ENCODE assay signal across 29 cellular contexts in the genomic region with DNA sequence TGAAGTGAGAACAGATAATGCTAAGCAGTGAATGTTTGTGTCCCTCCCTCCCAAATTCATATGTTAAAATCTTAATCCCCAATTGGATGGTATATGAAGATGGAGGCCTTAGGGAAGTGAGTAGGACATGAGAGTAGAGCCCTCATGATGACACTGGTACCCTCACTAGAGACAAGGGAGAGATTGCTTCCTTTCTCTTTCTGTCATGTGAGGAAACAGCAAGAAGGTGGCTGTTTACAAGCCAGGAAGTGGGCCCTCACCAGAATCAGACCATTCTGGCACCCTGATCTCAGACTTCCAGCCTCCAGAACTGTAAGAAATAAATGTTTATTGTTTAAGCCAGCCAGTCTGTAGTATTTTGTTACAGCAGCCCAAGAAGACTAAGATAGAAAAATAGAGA.
A peak's percentile ranks its signal among the peaks of the same experiment; 100 is the strongest.
DNase-seq lines count a peak whose midpoint lies in the region; ATAC-seq, FAIRE-seq and TF ChIP-seq lines count a peak whose summit lies in the region.
"Had no signal": no experiment of that assay in that cellular context is flagged by ENCODE, and none has a peak within 500 bp of the region (broad histone marks: within the 10 kb centered on the region; RNA-seq: fewer than 3 reads in every experiment).

No MANE protein-coding gene starts in this region.

- no peak for DNase-seq in activated T-cell treated with anti-CD3 and anti-CD28 coated beads, Interleukin-2, amount 50 U/mL, for 72 hours
- no peak for DNase-seq in activated T-cell treated with anti-CD3 and anti-CD28 coated beads, Interleukin-2, amount 50 U/mL, for 1 hour
- DNase-seq in GM19239 (ENCODE audit: insufficient read length, low spot score) (no peak), WTC11 (ENCODE audit: low spot score) (no peak), naive B cell (no peak), NCI-H1417 (lab: John Stamatoyannopoulos, UW) (no peak), D341Med (ENCODE audit: low spot score) (no peak), type B pancreatic cell (ENCODE audit: extremely low spot score, unreplicated experiment) (no peak)
- DNase-seq: activated CD4-positive, alpha-beta T cell treated with anti-CD3 and anti-CD28 coated beads, Interleukin-2, amount 10 ng/mL, durations not matched to agents 7 days and 5 days; activated gamma-delta T cell treated with Interleukin-2 at 50 U/mL for 16 hours; activated T-cell treated with anti-CD3 and anti-CD28 coated beads, Interleukin-2, amount 50 U/mL, for 4 hours; dorsolateral prefrontal cortex; foreskin melanocyte; heart right ventricle; KG1; kidney glomerular epithelial cell; MG63; NCI-H1436; NCI-H2081; NCI-H524 treated with DMSO at 0.1 percent for 48 hours; nephron progenitor cell; sigmoid colon; stimulated activated CD4-positive, alpha-beta T cell treated with anti-CD3 and anti-CD28 coated beads, Interleukin-12 subunit alpha, Interleukin-12 subunit beta, amount 100 ng/mL, for 4 hours; stimulated activated CD4-positive, alpha-beta T cell treated with anti-CD3 and anti-CD28 coated beads, Interleukin-4, amount 100 ng/mL, for 1 hour; transverse colon had no signal

- H3K9me3 Mint-ChIP-seq in activated T-cell treated with anti-CD3 and anti-CD28 coated beads, Interleukin-2, amount 50 U/mL, for 72 hours = no peaks in the 10 kb centered on the region
- H3K9me3 Mint-ChIP-seq in WTC11 (no peaks in the 10 kb centered on the region), naive B cell (peaks cover 0 to 2% (median 0%) of the 10 kb centered on the region in 7 donors), type B pancreatic cell (no peaks in the 10 kb centered on the region)
- H3K9me3 Mint-ChIP-seq: activated T-cell treated with anti-CD3 and anti-CD28 coated beads, Interleukin-2, amount 50 U/mL, for 4 hours; brain; nephron progenitor cell had no signal

- CTCF ChIA-PET in WTC11 (lab: Charles Lee) = no interaction called here

- peaks cover 0 to 2% of the 10 kb centered on the region in 2 donors for H3K36me3 Mint-ChIP-seq in activated T-cell treated with anti-CD3 and anti-CD28 coated beads, Interleukin-2, amount 50 U/mL, for 72 hours (ENCODE audit: insufficient read depth in 2 of 2)
- H3K36me3 Mint-ChIP-seq in WTC11 (no peaks in the 10 kb centered on the region), naive B cell (no peaks in the 10 kb centered on the region), type B pancreatic cell (no peaks in the 10 kb centered on the region)
- H3K36me3 Mint-ChIP-seq: brain had no signal

- POLR2A ChIA-PET in WTC11 (lab: Charles Lee) = no interaction called here

- H3K4me3 Mint-ChIP-seq in activated T-cell treated with anti-CD3 and anti-CD28 coated beads, Interleukin-2, amount 50 U/mL, for 72 hours = no peak overlapping the region
- H3K4me3 Mint-ChIP-seq in WTC11 (no peak overlapping the region), naive B cell (peak overlapping the region in 1 of 8 donors; percentile 51), type B pancreatic cell (no peak overlapping the region)
- H3K4me3 Mint-ChIP-seq: activated CD4-positive, alpha-beta T cell treated with anti-CD3 and anti-CD28 coated beads, Interleukin-2, amount 10 ng/mL, durations not matched to agents 7 days and 5 days; activated T-cell treated with anti-CD3 and anti-CD28 coated beads, Interleukin-2, amount 50 U/mL, for 4 hours; brain; nephron progenitor cell had no signal

- FAIRE-seq in GM19239 (lab: Jason Lieb, UNC) = peak; percentile 35
- FAIRE-seq: endometrium, GM12891 had no signal

- H3K27me3 Mint-ChIP-seq in activated T-cell treated with anti-CD3 and anti-CD28 coated beads, Interleukin-2, amount 50 U/mL, for 72 hours (ENCODE audit: low read depth) = no peaks in the 10 kb centered on the region
- H3K27me3 Mint-ChIP-seq in WTC11 (ENCODE audit: low read depth) (no peaks in the 10 kb centered on the region), naive B cell (peaks cover 0 to 5% (median 4%) of the 10 kb centered on the region in 3 donors), type B pancreatic cell (no peaks in the 10 kb centered on the region)
- H3K27me3 Mint-ChIP-seq: activated CD4-positive, alpha-beta T cell treated with anti-CD3 and anti-CD28 coated beads, Interleukin-2, amount 10 ng/mL, durations not matched to agents 7 days and 5 days; brain had no signal

- H3K27ac Mint-ChIP-seq in activated T-cell treated with anti-CD3 and anti-CD28 coated beads, Interleukin-2, amount 50 U/mL, for 72 hours = peak overlapping the region; percentile 46
- no peak overlapping the region for H3K27ac Mint-ChIP-seq in WTC11
- peak overlapping the region in 3 of 6 donors; percentile 18 to 80 (median 79) for H3K27ac Mint-ChIP-seq in naive B cell
- H3K27ac Mint-ChIP-seq in type B pancreatic cell = no peak overlapping the region
- H3K27ac Mint-ChIP-seq: activated CD4-positive, alpha-beta T cell treated with anti-CD3 and anti-CD28 coated beads, Interleukin-2, amount 10 ng/mL, durations not matched to agents 7 days and 5 days; brain; nephron progenitor cell had no signal

- TF ChIP-seq CTCF in WTC11 (IDR thresholded peaks at IDR 0.05) (no peak), type B pancreatic cell (conservative IDR thresholded peaks at IDR 0.05) (no peak)

- peak in 1 of 2 donors; percentile 60 for ATAC-seq in activated T-cell treated with anti-CD3 and anti-CD28 coated beads, Interleukin-2, amount 50 U/mL, for 72 hours (replicated peaks in 1 of 2)
- ATAC-seq in WTC11 (peak; percentile 67), naive B cell (ENCODE audit: low read depth in 2 of 2) (peak; percentile 62 to 63)
- ATAC-seq: heart right ventricle, SK-N-SH treated with all-trans-retinoic acid at 6 μM for 48 hours had no signal

- H3K4me1 Mint-ChIP-seq in activated T-cell treated with anti-CD3 and anti-CD28 coated beads, Interleukin-2, amount 50 U/mL, for 72 hours (ENCODE audit: low read depth) = peaks cover 23% of the 10 kb centered on the region
- peaks cover 25% of the 10 kb centered on the region for H3K4me1 Mint-ChIP-seq in WTC11
- H3K4me1 Mint-ChIP-seq in naive B cell = peaks cover 20 to 50% (median 20%) of the 10 kb centered on the region in 3 donors
- no peaks in the 10 kb centered on the region for H3K4me1 Mint-ChIP-seq in type B pancreatic cell (ENCODE audit: unreplicated experiment)
- H3K4me1 Mint-ChIP-seq: nephron progenitor cell had no signal

TF ChIP-seq in WTC11, 78 proteins besides CTCF, POLR2A, EP300 and RAD21:
- TF ChIP-seq RORB (CRISPR knock-in tag; IDR thresholded peaks at IDR 0.05) (no peak), NR2C2 (CRISPR knock-in tag; IDR thresholded peaks at IDR 0.05) (no peak)
- TF ChIP-seq, protein P1, sequence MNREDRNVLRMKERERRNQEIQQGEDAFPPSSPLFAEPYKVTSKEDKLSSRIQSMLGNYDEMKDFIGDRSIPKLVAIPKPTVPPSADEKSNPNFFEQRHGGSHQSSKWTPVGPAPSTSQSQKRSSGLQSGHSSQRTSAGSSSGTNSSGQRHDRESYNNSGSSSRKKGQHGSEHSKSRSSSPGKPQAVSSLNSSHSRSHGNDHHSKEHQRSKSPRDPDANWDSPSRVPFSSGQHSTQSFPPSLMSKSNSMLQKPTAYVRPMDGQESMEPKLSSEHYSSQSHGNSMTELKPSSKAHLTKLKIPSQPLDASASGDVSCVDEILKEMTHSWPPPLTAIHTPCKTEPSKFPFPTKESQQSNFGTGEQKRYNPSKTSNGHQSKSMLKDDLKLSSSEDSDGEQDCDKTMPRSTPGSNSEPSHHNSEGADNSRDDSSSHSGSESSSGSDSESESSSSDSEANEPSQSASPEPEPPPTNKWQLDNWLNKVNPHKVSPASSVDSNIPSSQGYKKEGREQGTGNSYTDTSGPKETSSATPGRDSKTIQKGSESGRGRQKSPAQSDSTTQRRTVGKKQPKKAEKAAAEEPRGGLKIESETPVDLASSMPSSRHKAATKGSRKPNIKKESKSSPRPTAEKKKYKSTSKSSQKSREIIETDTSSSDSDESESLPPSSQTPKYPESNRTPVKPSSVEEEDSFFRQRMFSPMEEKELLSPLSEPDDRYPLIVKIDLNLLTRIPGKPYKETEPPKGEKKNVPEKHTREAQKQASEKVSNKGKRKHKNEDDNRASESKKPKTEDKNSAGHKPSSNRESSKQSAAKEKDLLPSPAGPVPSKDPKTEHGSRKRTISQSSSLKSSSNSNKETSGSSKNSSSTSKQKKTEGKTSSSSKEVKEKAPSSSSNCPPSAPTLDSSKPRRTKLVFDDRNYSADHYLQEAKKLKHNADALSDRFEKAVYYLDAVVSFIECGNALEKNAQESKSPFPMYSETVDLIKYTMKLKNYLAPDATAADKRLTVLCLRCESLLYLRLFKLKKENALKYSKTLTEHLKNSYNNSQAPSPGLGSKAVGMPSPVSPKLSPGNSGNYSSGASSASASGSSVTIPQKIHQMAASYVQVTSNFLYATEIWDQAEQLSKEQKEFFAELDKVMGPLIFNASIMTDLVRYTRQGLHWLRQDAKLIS (CRISPR knock-in tag; IDR thresholded peaks at IDR 0.05; ENCODE audit: borderline replicate concordance) = no peak
- TF ChIP-seq, protein P2, sequence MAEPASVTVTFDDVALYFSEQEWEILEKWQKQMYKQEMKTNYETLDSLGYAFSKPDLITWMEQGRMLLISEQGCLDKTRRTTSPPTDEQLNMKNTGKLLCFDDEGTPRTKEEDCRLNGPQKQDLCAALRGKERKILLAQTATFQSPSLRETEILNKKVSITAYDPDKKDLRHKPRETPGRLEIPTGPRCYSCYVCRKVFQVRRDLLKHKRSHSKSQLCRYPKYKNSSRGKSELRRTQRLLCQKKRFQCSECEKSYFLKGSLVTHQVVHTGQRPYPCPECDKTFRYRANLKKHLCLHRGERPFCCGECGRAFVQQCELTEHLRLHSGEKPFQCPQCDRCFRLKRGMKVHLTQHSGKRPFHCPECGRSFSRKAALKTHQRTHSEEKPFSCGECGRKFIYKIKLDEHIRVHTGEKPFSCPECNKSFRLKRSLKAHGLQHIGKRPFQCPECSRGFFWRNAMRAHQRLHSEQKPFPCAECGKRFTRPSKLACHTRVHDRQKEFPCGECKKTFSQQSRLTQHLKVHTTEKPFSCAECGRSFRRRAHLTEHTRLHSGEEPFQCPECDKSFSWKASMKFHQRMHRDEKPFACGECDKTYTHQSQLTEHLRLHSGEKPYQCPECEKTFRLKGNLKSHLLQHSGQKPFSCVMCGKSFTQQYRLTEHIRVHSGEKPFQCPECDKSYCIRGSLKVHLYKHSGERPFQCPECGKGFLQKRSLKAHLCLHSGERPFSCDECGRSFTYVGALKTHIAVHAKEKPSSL (CRISPR knock-in tag; conservative IDR thresholded peaks at IDR 0.05) = no peak
